In the genomic region with DNA sequence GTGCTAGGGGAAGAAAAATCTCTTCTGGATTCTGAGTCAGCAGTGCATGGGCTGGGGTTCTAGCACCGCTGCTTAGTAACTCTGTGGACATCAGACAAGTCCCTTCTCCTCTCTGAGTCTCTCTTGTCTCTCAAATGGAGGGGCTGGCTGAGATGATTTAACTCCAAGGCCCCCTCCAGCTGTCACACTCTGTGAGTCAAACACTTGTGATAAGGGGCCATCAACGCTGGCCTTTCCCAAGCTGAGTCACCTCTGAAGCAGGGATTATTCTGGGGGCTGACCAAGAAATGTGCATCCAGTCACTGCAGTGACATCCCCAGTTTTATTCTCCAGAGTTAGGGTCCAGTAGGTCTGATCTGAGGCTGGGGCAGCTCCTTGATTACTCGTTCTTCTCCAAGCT, we compare ENCODE assay signal across 1 cellular context.
TF ChIP-seq lines count a peak whose summit lies in the region.

No MANE protein-coding gene starts in this region.

TF ChIP-seq in GM12878, 131 proteins besides CTCF, POLR2A, EP300 and RAD21 (continued from another document):
- no peak for TF ChIP-seq NFIC (IDR thresholded peaks at IDR 0.05; ENCODE audit: low read depth, low read length)
TF ChIP-seq in GM12878: peak in this region for 0.
